14 cellular contexts compared by ENCODE assay signal in genomic region chrX:82127228-82128123, GRCh38.
A peak's percentile ranks its signal among the peaks of the same experiment; 100 is the strongest.
DNase-seq lines count a peak whose midpoint lies in the region; ATAC-seq and FAIRE-seq lines count a peak whose summit lies in the region.
"Had no signal": no experiment of that assay in that cellular context is flagged by ENCODE, and none has a peak within 500 bp of the region (broad histone marks: within the 10 kb centered on the region; RNA-seq: fewer than 3 reads in every experiment).

No MANE protein-coding gene starts in this region.

- ATAC-seq in HG02571 (IDR thresholded peaks at IDR 0.05; ENCODE audit: unreplicated experiment) (peak; percentile 72), HG03520 (IDR thresholded peaks at IDR 0.05; ENCODE audit: unreplicated experiment) (peak; percentile 96)
- ATAC-seq: naive thymus-derived CD4-positive, alpha-beta T cell had no signal

- H3K4me3 ChIP-seq in small intestine (ENCODE audit: low read depth in 1 of 2, low read length in 2 of 2): no peak overlapping the region

- no peaks in the 10 kb centered on the region for H3K27me3 ChIP-seq in small intestine (ENCODE audit: control insufficient read depth in 2 of 2, insufficient read depth in 2 of 2, low read length in 2 of 2)

- WGBS in small intestine, 3 donors: 43 to 70% (median 64%) methylated on average over 2 of the region's 2 CpGs

- DNase-seq in stimulated activated CD4-positive, alpha-beta T cell treated with anti-CD3 and anti-CD28 coated beads, Interleukin-4, amount 100 ng/mL, for 24 hours: peak; percentile 3
- no peak for DNase-seq in stimulated activated CD4-positive, alpha-beta T cell treated with anti-CD3 and anti-CD28 coated beads, Interleukin-2, amount 100 ng/mL, for 24 hours
- peak; percentile 12 for DNase-seq in small intestine
- DNase-seq in GF-D8 (lab: John Stamatoyannopoulos, UW): no peak
- DNase-seq in activated CD8-positive, alpha-beta memory T cell treated with anti-CD3 and anti-CD28 coated beads for 24 hours: no peak
- no peak for DNase-seq in activated CD4-positive, alpha-beta T cell treated with anti-CD3 and anti-CD28 coated beads, Interleukin-2, amount 50 U/mL, for 4 hours
- DNase-seq: activated T-cell treated with anti-CD3 and anti-CD28 coated beads, Interleukin-2, amount 50 U/mL, for 4 hours; dermis blood vessel endothelial cell; hypothalamus; NCI-H774; substantia nigra had no signal

- FAIRE-seq in small intestine (lab: Jason Lieb, UNC): no peak

- no peaks in the 10 kb centered on the region for H3K36me3 ChIP-seq in small intestine (ENCODE audit: control insufficient read depth in 2 of 2, insufficient read depth in 2 of 2, low read length in 2 of 2)

- H3K4me1 ChIP-seq in small intestine (ENCODE audit: control insufficient read depth in 2 of 2, insufficient read depth in 1 of 2, low read depth in 1 of 2, low read length in 1 of 2): no peaks in the 10 kb centered on the region

- H3K27ac ChIP-seq in small intestine (ENCODE audit: low read depth in 1 of 2, low read length in 1 of 2): no peak overlapping the region

- H3K9me3 ChIP-seq in small intestine (ENCODE audit: control insufficient read depth, low read depth): no peaks in the 10 kb centered on the region

Comparison
In these comparisons a context has a peak if more than half of its experiments do, and no peak if none do; other contexts are left out.
1. DNase-seq: peak in stimulated activated CD4-positive, alpha-beta T cell treated with anti-CD3 and anti-CD28 coated beads, Interleukin-4, amount 100 ng/mL, for 24 hours (single experiment) and small intestine (single experiment); none in stimulated activated CD4-positive, alpha-beta T cell treated with anti-CD3 and anti-CD28 coated beads, Interleukin-2, amount 100 ng/mL, for 24 hours (0 of 2), GF-D8 (single experiment), activated CD8-positive, alpha-beta memory T cell treated with anti-CD3 and anti-CD28 coated beads for 24 hours (single experiment) and activated CD4-positive, alpha-beta T cell treated with anti-CD3 and anti-CD28 coated beads, Interleukin-2, amount 50 U/mL, for 4 hours (0 of 2).